ENCODE assay signal across 1 cellular context in genomic region chr4:160772668-160773067, GRCh38.
TF ChIP-seq lines count a peak whose summit lies in the region.

No MANE protein-coding gene starts in this region.

TF ChIP-seq in GM23338, 12 proteins besides CTCF, POLR2A, EP300 and RAD21:
- TF ChIP-seq ZNF462 (CRISPR knock-in tag; IDR thresholded peaks at IDR 0.05) (no peak), JUNB (IDR thresholded peaks at IDR 0.05; ENCODE audit: unreplicated experiment) (no peak), CREB1 (CRISPR knock-in tag; IDR thresholded peaks at IDR 0.05; ENCODE audit: low read depth) (no peak), EZH2phosphoT487 (IDR thresholded peaks at IDR 0.05; ENCODE audit: unreplicated experiment) (no peak)
